Comparison of ENCODE assay signal across 9 cellular contexts in genomic region chr1:33460947-33461629, GRCh38. TPM values are rescaled to one million over a fixed set of nuclear protein-coding genes. Genes with fewer than 3 reads are reported as not detected.
A peak's percentile ranks its signal among the peaks of the same experiment; 100 is the strongest.
DNase-seq lines count a peak whose midpoint lies in the region; ATAC-seq and TF ChIP-seq lines count a peak whose summit lies in the region.
"Had no signal": no experiment of that assay in that cellular context is flagged by ENCODE, and none has a peak within 500 bp of the region (broad histone marks: within the 10 kb centered on the region; RNA-seq: fewer than 3 reads in every experiment).

No MANE protein-coding gene starts in this region.

- peaks cover 14% of the 10 kb centered on the region; the same call in 1 of the 2 replicates for H3F3A ChIP-seq in MM.1S (ENCODE audit: insufficient read depth, low read length)

- DNase-seq in MM.1S (peak; percentile 45), kidney glomerular epithelial cell (lab: John Stamatoyannopoulos, UW) (peak; percentile 15), activated gamma-delta T cell treated with Interleukin-2 at 50 U/mL for 16 hours (no peak), NCI-H1694 (lab: John Stamatoyannopoulos, UW) (no peak)
- no peak for DNase-seq in activated CD4-positive, alpha-beta memory T cell treated with anti-CD3 and anti-CD28 coated beads, Interleukin-2, amount 10 ng/mL, durations not matched to agents 7 days and 5 days
- DNase-seq in activated T-cell treated with anti-CD3 and anti-CD28 coated beads, Interleukin-2, amount 50 U/mL, for 24 hours, result no peak

- H3K36me3 ChIP-seq in BLaER1 (no peaks in the 10 kb centered on the region), MM.1S (replicated peaks; ENCODE audit: insufficient read depth, low read length) (no peaks in the 10 kb centered on the region)
- H3K36me3 ChIP-seq: neutrophil had no signal

- peak; percentile 69 for ATAC-seq in GM21526 (IDR thresholded peaks at IDR 0.05; ENCODE audit: low FRiP score, unreplicated experiment)

- H3K4me2 ChIP-seq in BLaER1 (peak overlapping the region; percentile 93), MM.1S (ENCODE audit: low read depth, low read length) (peak overlapping the region; percentile 68; the same call in 1 of the 2 replicates)

- 0 out of 2 replicates have a peak overlapping the region, but pooled peaks have one; percentile 36 for H2AFZ ChIP-seq in MM.1S (ENCODE audit: low read length)

- peaks cover 81% of the 10 kb centered on the region for H3K4me1 ChIP-seq in BLaER1
- H3K4me1 ChIP-seq in MM.1S (ENCODE audit: low read length), result peaks cover 34% of the 10 kb centered on the region

- peak overlapping the region; percentile 69 for H3K9ac ChIP-seq in BLaER1
- peak overlapping the region; percentile 32; the same call in 1 of the 2 replicates for H3K9ac ChIP-seq in MM.1S (ENCODE audit: low read length)

- no peaks in the 10 kb centered on the region for H3K4me1 Mint-ChIP-seq in activated CD4-positive, alpha-beta memory T cell treated with anti-CD3 and anti-CD28 coated beads, Interleukin-2, amount 10 ng/mL, durations not matched to agents 7 days and 5 days
- no peaks in the 10 kb centered on the region for H3K4me1 Mint-ChIP-seq in activated T-cell treated with anti-CD3 and anti-CD28 coated beads, Interleukin-2, amount 50 U/mL, for 24 hours (ENCODE audit: low read depth)

- no peak overlapping the region for H3K27ac Mint-ChIP-seq in activated CD4-positive, alpha-beta memory T cell treated with anti-CD3 and anti-CD28 coated beads, Interleukin-2, amount 10 ng/mL, durations not matched to agents 7 days and 5 days
- no peak overlapping the region for H3K27ac Mint-ChIP-seq in activated T-cell treated with anti-CD3 and anti-CD28 coated beads, Interleukin-2, amount 50 U/mL, for 24 hours

- POLR2A ChIA-PET in activated CD4-positive, alpha-beta memory T cell treated with anti-CD3 and anti-CD28 coated beads, Interleukin-2, amount 10 ng/mL, durations not matched to agents 7 days and 5 days (lab: Charles Lee), result no interaction called here

- H3K9me3 ChIP-seq in BLaER1 (peaks cover 1% of the 10 kb centered on the region), MM.1S (replicated peaks; ENCODE audit: insufficient read depth, low read length) (no peaks in the 10 kb centered on the region)
- H3K9me3 ChIP-seq: neutrophil had no signal

- H4K20me1 ChIP-seq in BLaER1, result no peaks in the 10 kb centered on the region
- no peaks in the 10 kb centered on the region for H4K20me1 ChIP-seq in MM.1S (ENCODE audit: insufficient read depth, low read length)

- no peak for TF ChIP-seq CTCF in MM.1S (IDR thresholded peaks at IDR 0.05; ENCODE audit: low read length)

- no peaks in the 10 kb centered on the region for H3K9me3 Mint-ChIP-seq in activated CD4-positive, alpha-beta memory T cell treated with anti-CD3 and anti-CD28 coated beads, Interleukin-2, amount 10 ng/mL, durations not matched to agents 7 days and 5 days
- H3K9me3 Mint-ChIP-seq in activated T-cell treated with anti-CD3 and anti-CD28 coated beads, Interleukin-2, amount 50 U/mL, for 24 hours, result no peaks in the 10 kb centered on the region

- peaks cover 16% of the 10 kb centered on the region for H3K27me3 Mint-ChIP-seq in activated CD4-positive, alpha-beta memory T cell treated with anti-CD3 and anti-CD28 coated beads, Interleukin-2, amount 10 ng/mL, durations not matched to agents 7 days and 5 days
- H3K27me3 Mint-ChIP-seq in activated T-cell treated with anti-CD3 and anti-CD28 coated beads, Interleukin-2, amount 50 U/mL, for 24 hours, result peaks cover 3% of the 10 kb centered on the region

- H3K27me3 ChIP-seq in BLaER1 (no peaks in the 10 kb centered on the region), MM.1S (replicated peaks; ENCODE audit: insufficient read depth, low read length) (no peaks in the 10 kb centered on the region)

- H3K4me3 ChIP-seq in BLaER1 (peak overlapping the region; percentile 50), MM.1S (ENCODE audit: low read length) (peak overlapping the region; percentile 26; the same call in 1 of the 2 replicates)

- no peak overlapping the region for H3K4me3 Mint-ChIP-seq in activated CD4-positive, alpha-beta memory T cell treated with anti-CD3 and anti-CD28 coated beads, Interleukin-2, amount 10 ng/mL, durations not matched to agents 7 days and 5 days
- no peak overlapping the region for H3K4me3 Mint-ChIP-seq in activated T-cell treated with anti-CD3 and anti-CD28 coated beads, Interleukin-2, amount 50 U/mL, for 24 hours

- H3K36me3 Mint-ChIP-seq in activated CD4-positive, alpha-beta memory T cell treated with anti-CD3 and anti-CD28 coated beads, Interleukin-2, amount 10 ng/mL, durations not matched to agents 7 days and 5 days (ENCODE audit: low read depth), result no peaks in the 10 kb centered on the region
- H3K36me3 Mint-ChIP-seq in activated T-cell treated with anti-CD3 and anti-CD28 coated beads, Interleukin-2, amount 50 U/mL, for 24 hours (ENCODE audit: low read depth), result no peaks in the 10 kb centered on the region

- no peaks in the 10 kb centered on the region for H3K9me2 ChIP-seq in MM.1S (replicated peaks; ENCODE audit: insufficient read depth, low read length)

- CTCF ChIA-PET in activated CD4-positive, alpha-beta memory T cell treated with anti-CD3 and anti-CD28 coated beads, Interleukin-2, amount 10 ng/mL, durations not matched to agents 7 days and 5 days (lab: Charles Lee), result no interaction called here

- H3K79me2 ChIP-seq in MM.1S (ENCODE audit: low read length), result no peaks in the 10 kb centered on the region

- peak overlapping the region; percentile 87 for H3K27ac ChIP-seq in BLaER1
- peak overlapping the region; percentile 68 for H3K27ac ChIP-seq in MM.1S (ENCODE audit: low read length)
- H3K27ac ChIP-seq: neutrophil had no signal

RNA-seq across cellular contexts. Expression of gene ZSCAN20, which starts 11.4 kb away (rescaled TPM):
- total RNA-seq in activated CD4-positive, alpha-beta memory T cell treated with anti-CD3 and anti-CD28 coated beads, Interleukin-2, amount 10 ng/mL, durations not matched to agents 7 days and 5 days, result 1 to 10 TPM; 2.1 to 2.3 TPM

RNA-seq across cellular contexts. Expression of gene PHC2, which starts 30.2 kb away (rescaled TPM):
- 10 to 100 TPM; 41.3 to 42.9 TPM for total RNA-seq in activated CD4-positive, alpha-beta memory T cell treated with anti-CD3 and anti-CD28 coated beads, Interleukin-2, amount 10 ng/mL, durations not matched to agents 7 days and 5 days

Comparison
In these comparisons a context has a peak if more than half of its experiments do, and no peak if none do; other contexts are left out.
1. DNase-seq: peak in MM.1S (single experiment) and kidney glomerular epithelial cell (single experiment); none in activated gamma-delta T cell treated with Interleukin-2 at 50 U/mL for 16 hours (single experiment), activated CD4-positive, alpha-beta memory T cell treated with anti-CD3 and anti-CD28 coated beads, Interleukin-2, amount 10 ng/mL, durations not matched to agents 7 days and 5 days (single experiment), NCI-H1694 (single experiment) and activated T-cell treated with anti-CD3 and anti-CD28 coated beads, Interleukin-2, amount 50 U/mL, for 24 hours (single experiment).